In genomic region chr12:109879332-109880048, GRCh38 we compare ENCODE assay signal across 8 cellular contexts. TPM values are rescaled to one million over a fixed set of nuclear protein-coding genes. Genes with fewer than 3 reads are reported as not detected.
A peak's percentile ranks its signal among the peaks of the same experiment; 100 is the strongest.
DNase-seq lines count a peak whose midpoint lies in the region; TF ChIP-seq lines count a peak whose summit lies in the region.

No MANE protein-coding gene starts in this region.

- peak overlapping the region in 1 of 2 experiments; percentile 14 for H2BK12ac ChIP-seq in mesenchymal stem cell (ENCODE audit: low read length in 2 of 2)

- no peak for TF ChIP-seq POLR2A in breast epithelium (IDR thresholded peaks at IDR 0.05)

- H2BK5ac ChIP-seq in mesenchymal stem cell (ENCODE audit: low read depth, low read length, poor library complexity, severe bottlenecking): no peak overlapping the region

- H3K4me1 ChIP-seq in HUES6 (ENCODE audit: control insufficient read depth, insufficient read depth, low read length) (peaks cover 38% of the 10 kb centered on the region), breast epithelium (peaks cover 6 to 14% of the 10 kb centered on the region in 2 donors), mesenchymal stem cell (ENCODE audit: control insufficient read depth, insufficient read depth, low read depth, low read length) (peaks cover 14% of the 10 kb centered on the region), urinary bladder (ENCODE audit: insufficient read depth) (no peaks in the 10 kb centered on the region)

- no peak overlapping the region for H4K91ac ChIP-seq in mesenchymal stem cell (ENCODE audit: low read length)

- H2AFZ ChIP-seq in mesenchymal stem cell (ENCODE audit: low read depth, low read length): peak overlapping the region; percentile 91

- H2AK5ac ChIP-seq in mesenchymal stem cell (ENCODE audit: low read length, severe bottlenecking): peak overlapping the region; percentile 53

- intact Hi-C loops in breast epithelium (cut with DNase I; ENCODE audit: low total_unique reads): no loop called here

- H3K36me3 ChIP-seq in HUES6 (ENCODE audit: control insufficient read depth, insufficient read depth, low read length) (no peaks in the 10 kb centered on the region), breast epithelium (no peaks in the 10 kb centered on the region), mesenchymal stem cell (ENCODE audit: control insufficient read depth in 1 of 2, insufficient read depth in 2 of 2, low read depth in 1 of 2, low read length in 2 of 2) (no peaks in the 10 kb centered on the region), urinary bladder (ENCODE audit: insufficient read depth) (no peaks in the 10 kb centered on the region)

- no peak overlapping the region for H3K27ac ChIP-seq in HUES6 (ENCODE audit: low read depth, low read length)
- peak overlapping the region; percentile 89 to 92 for H3K27ac ChIP-seq in breast epithelium
- no peak overlapping the region for H3K27ac ChIP-seq in mesenchymal stem cell (ENCODE audit: low read length, poor library complexity, severe bottlenecking)
- H3K27ac ChIP-seq in urinary bladder (ENCODE audit: low read depth): peak overlapping the region; percentile 49

- peak overlapping the region; percentile 58 to 87 for H3K18ac ChIP-seq in mesenchymal stem cell (ENCODE audit: low read depth in 1 of 2, low read length in 2 of 2)

- H2BK120ac ChIP-seq in mesenchymal stem cell (ENCODE audit: low read depth, low read length): no peak overlapping the region

- no peaks in the 10 kb centered on the region for H3K27me3 ChIP-seq in HUES6 (ENCODE audit: control insufficient read depth, insufficient read depth, low read length)
- no peaks in the 10 kb centered on the region for H3K27me3 ChIP-seq in breast epithelium
- H3K27me3 ChIP-seq in mesenchymal stem cell (ENCODE audit: control insufficient read depth in 1 of 2, insufficient read depth in 1 of 2, low read length in 2 of 2): no peaks in the 10 kb centered on the region

- DNase-seq in AG20443 (ENCODE audit: low spot score) (peak; percentile 39), breast epithelium (ENCODE audit: low spot score in 2 of 2) (no peak), mesenchymal stem cell (peak; percentile 48), glomerular visceral epithelial cell (ENCODE audit: extremely low spot score) (no peak), COLO829 (ENCODE audit: low spot score) (no peak), HuH-7 (ENCODE audit: low spot score) (no peak)

- peak overlapping the region; percentile 75 for H3K4me2 ChIP-seq in mesenchymal stem cell (ENCODE audit: low read length, poor library complexity, severe bottlenecking)

- H3K9ac ChIP-seq in HUES6 (ENCODE audit: low read length) (peak overlapping the region; percentile 81), mesenchymal stem cell (ENCODE audit: low read length) (peak overlapping the region; percentile 95)

- peak overlapping the region; percentile 89 for H4K8ac ChIP-seq in mesenchymal stem cell (ENCODE audit: low read length)

- H3K4ac ChIP-seq in mesenchymal stem cell (ENCODE audit: low read depth in 1 of 2, low read length in 2 of 2): peak overlapping the region; percentile 22 to 81

- WGBS in mesenchymal stem cell: 16% methylated on average over 11 of the region's 14 CpGs
- WGBS in urinary bladder: 5% methylated on average over 14 of the region's 14 CpGs

- H2BK15ac ChIP-seq in mesenchymal stem cell (ENCODE audit: low read depth, poor library complexity, severe bottlenecking): peak overlapping the region; percentile 91

- H3K79me1 ChIP-seq in mesenchymal stem cell (replicated peaks; ENCODE audit: low read length, poor library complexity, severe bottlenecking): peaks cover 36% of the 10 kb centered on the region

- no peak for TF ChIP-seq CTCF in breast epithelium (IDR thresholded peaks at IDR 0.05)

- H3K14ac ChIP-seq in mesenchymal stem cell (ENCODE audit: low read length in 2 of 2): peak overlapping the region in 1 of 2 experiments; percentile 94

- H3K23ac ChIP-seq in mesenchymal stem cell (ENCODE audit: low read length in 2 of 2): peak overlapping the region in 1 of 2 experiments; percentile 98

- H3K4me3 ChIP-seq in HUES6 (ENCODE audit: low read depth, low read length) (peak overlapping the region; percentile 96), breast epithelium (peak overlapping the region; percentile 73 to 81 (median 81)), mesenchymal stem cell (ENCODE audit: insufficient read depth in 1 of 2, low read depth in 1 of 2, low read length in 2 of 2) (peak overlapping the region; percentile 90 to 97), urinary bladder (ENCODE audit: low read depth, low read length) (peak overlapping the region; percentile 66)

- H3K9me3 ChIP-seq in HUES6 (ENCODE audit: control insufficient read depth, insufficient read depth, low read depth, low read length) (no peaks in the 10 kb centered on the region), breast epithelium (no peaks in the 10 kb centered on the region), mesenchymal stem cell (ENCODE audit: control insufficient read depth, low read length) (no peaks in the 10 kb centered on the region)

RNA-seq across cellular contexts. Expression of gene GLTP, which starts 0.9 kb away (rescaled TPM):
- 10 to 100 TPM; 38.2 to 53.1 (median 40.1) TPM for total RNA-seq in breast epithelium
- 41.5 TPM for polyA plus RNA-seq in mesenchymal stem cell (2013, experiment 1 of 2)
- 42.0 TPM for polyA plus RNA-seq in mesenchymal stem cell (2013, experiment 2 of 2)
- 60.2 TPM for total RNA-seq in urinary bladder
- polyA plus RNA-seq in urinary bladder: 26.0 TPM

RNA-seq across cellular contexts. Expression of gene TCHP, which starts 20.6 kb away (rescaled TPM):
- total RNA-seq in breast epithelium (10 to 100 TPM; 10.2 to 20.0 (median 18.6) TPM), urinary bladder (10.3 TPM)
- 8.0 TPM for polyA plus RNA-seq in mesenchymal stem cell (2013, experiment 1 of 2)
- polyA plus RNA-seq in mesenchymal stem cell (2013, experiment 2 of 2): 7.8 TPM
- 15.5 TPM for polyA plus RNA-seq in urinary bladder

RNA-seq across cellular contexts. Expression of gene TRPV4, which starts 46.3 kb away (rescaled TPM):
- total RNA-seq in breast epithelium (1 to 10 TPM in 2 of 3 donors, under 1 TPM in 1; 0.64 to 6.4 (median 2.0) TPM), urinary bladder (0.90 TPM)
- 2.7 TPM for polyA plus RNA-seq in mesenchymal stem cell (2013, experiment 1 of 2)
- 2.7 TPM for polyA plus RNA-seq in mesenchymal stem cell (2013, experiment 2 of 2)
- 1.2 TPM for polyA plus RNA-seq in urinary bladder

Comparison
In these comparisons a context has a peak if more than half of its experiments do, and no peak if none do; other contexts are left out.
1. DNase-seq: peak in AG20443 (single experiment) and mesenchymal stem cell (single experiment); none in breast epithelium (0 of 2), glomerular visceral epithelial cell (single experiment), COLO829 (single experiment) and HuH-7 (single experiment).
2. H3K27ac ChIP-seq: peak in breast epithelium (2 of 2) and urinary bladder (single experiment); none in HUES6 (single experiment) and mesenchymal stem cell (single experiment).
3. Peak in every context shown above with its lines, with median percentiles within 50 percentile points of each other: H3K4me3 ChIP-seq.